ENCODE assay signal across 15 cellular contexts in genomic region chr10:78539247-78539766, GRCh38.
"Had no signal": no experiment of that assay in that cellular context is flagged by ENCODE, and none has a peak within 500 bp of the region (broad histone marks: within the 10 kb centered on the region; RNA-seq: fewer than 3 reads in every experiment).

No MANE protein-coding gene starts in this region.

- H3K27ac ChIP-seq: heart left ventricle, left ventricle myocardium inferior, parathyroid adenoma, psoas muscle, skin epidermis had no signal

- H3K36me3 ChIP-seq: heart left ventricle, left ventricle myocardium inferior had no signal

- H3K9me3 ChIP-seq: heart left ventricle, left ventricle myocardium inferior, mucosa of descending colon, psoas muscle had no signal

- H2AFZ ChIP-seq: parathyroid adenoma had no signal

- ATAC-seq: esophagus mucosa; heart left ventricle; mucosa of descending colon; naive thymus-derived CD8-positive, alpha-beta T cell; psoas muscle; sciatic nerve had no signal

- H3K79me2 ChIP-seq: parathyroid adenoma had no signal

- DNase-seq: effector memory CD4-positive, alpha-beta T cell; heart left ventricle; left ventricle myocardium inferior; mucosa of descending colon; naive thymus-derived CD8-positive, alpha-beta T cell; psoas muscle; retina; stimulated activated CD4-positive, alpha-beta T cell treated with anti-CD3 and anti-CD28 coated beads, Interleukin-2, amount 100 ng/mL, for 24 hours; stimulated activated naive CD4-positive, alpha-beta T cell; trophoblast cell had no signal

- H3K27me3 ChIP-seq: heart left ventricle had no signal

- H3K4me3 ChIP-seq: heart left ventricle, left ventricle myocardium inferior, lung, mucosa of descending colon, psoas muscle, skin epidermis had no signal
